ENCODE assay signal across 11 cellular contexts in genomic region chr3:6994081-6994668, GRCh38.
DNase-seq lines count a peak whose midpoint lies in the region; FAIRE-seq and TF ChIP-seq lines count a peak whose summit lies in the region.
"Had no signal": no experiment of that assay in that cellular context is flagged by ENCODE, and none has a peak within 500 bp of the region (broad histone marks: within the 10 kb centered on the region; RNA-seq: fewer than 3 reads in every experiment).

No MANE protein-coding gene starts in this region.

- no peak for TF ChIP-seq POLR2A in GM12891 (IDR thresholded peaks at IDR 0.05; ENCODE audit: low read depth, low read length)

- DNase-seq in GM12865 (ENCODE audit: low read depth) (peak; percentile 23), astrocyte of the hippocampus (ENCODE audit: low read depth, low spot score) (peak; percentile 55), lung microvascular endothelial cell (ENCODE audit: low read depth in 2 of 2) (peak; percentile 10 to 28), HK-2 (ENCODE audit: unreplicated experiment) (no peak), GM12891 (ENCODE audit: insufficient read length, low spot score) (no peak), frontal cortex (ENCODE audit: low spot score in 2 of 2) (no peak), NCI-H524 treated with DMSO at 0.1 percent for 48 hours (lab: John Stamatoyannopoulos, UW) (no peak)
- DNase-seq: activated CD8-positive, alpha-beta memory T cell treated with anti-CD3 and anti-CD28 coated beads, Interleukin-2, amount 50 U/mL, for 48 hours; anterior cingulate cortex; left lung had no signal

- FAIRE-seq in GM12891 (lab: Jason Lieb, UNC), result no peak
- FAIRE-seq in frontal cortex (lab: Jason Lieb, UNC), result no peak

- H3K4me3 ChIP-seq in GM12865 (ENCODE audit: low read depth, low read length), result no peak overlapping the region
- H3K4me3 ChIP-seq: left lung had no signal

- TF ChIP-seq CTCF in GM12865 (IDR thresholded peaks at IDR 0.05; ENCODE audit: insufficient read depth, low read depth, low read length, missing control alignments), result no peak
- TF ChIP-seq CTCF in LNCAP (IDR thresholded peaks at IDR 0.05), result peak; percentile 62

TF ChIP-seq in GM12891, 5 proteins besides CTCF, POLR2A, EP300 and RAD21:
- TF ChIP-seq TAF1 (IDR thresholded peaks at IDR 0.05; ENCODE audit: low read depth, low read length) (no peak), POLR2AphosphoS5 (IDR thresholded peaks at IDR 0.05; ENCODE audit: low read depth, low read length) (no peak), PAX5 (IDR thresholded peaks at IDR 0.05; ENCODE audit: insufficient read depth, low read length, severe bottlenecking) (no peak), SPI1 (IDR thresholded peaks at IDR 0.05; ENCODE audit: low read depth, low read length) (no peak), POU2F2 (IDR thresholded peaks at IDR 0.05; ENCODE audit: low read depth, low read length) (no peak)

Comparison
In these comparisons a context has a peak if more than half of its experiments do, and no peak if none do; other contexts are left out.
1. DNase-seq: peak in GM12865 (single experiment), astrocyte of the hippocampus (single experiment) and lung microvascular endothelial cell (2 of 2); none in HK-2 (single experiment), GM12891 (single experiment), frontal cortex (0 of 2) and NCI-H524 treated with DMSO at 0.1 percent for 48 hours (single experiment).